Comparison of ENCODE assay signal across 8 cellular contexts in genomic region chr4:25236030-25236429, GRCh38. TPM values are rescaled to one million over a fixed set of nuclear protein-coding genes. Genes with fewer than 3 reads are reported as not detected.
DNase-seq lines count a peak whose midpoint lies in the region; ATAC-seq and TF ChIP-seq lines count a peak whose summit lies in the region.
"Not testable (repeated sequence)": the region's sequence is repeated elsewhere in the genome, so short reads cannot be mapped to it uniquely, and the experiment has no call there.

No MANE protein-coding gene starts in this region.

- BruUV-seq in mammary epithelial cell (replicated peaks; lab: Mats Ljungman, UMichigan): not testable (repeated sequence)

- not testable (repeated sequence) for H3K9me2 ChIP-seq in MM.1S (replicated peaks; ENCODE audit: insufficient read depth, low read length)

- not testable (repeated sequence) for H3K27ac ChIP-seq in BLaER1; mammary epithelial cell (ENCODE audit: insufficient read depth, low read depth, low read length); lower lobe of right lung; smooth muscle cell (ENCODE audit: low read depth)
- peak overlapping the region; percentile 92; the same call in 1 of the 2 replicates for H3K27ac ChIP-seq in MM.1S (ENCODE audit: low read length)

- peak overlapping the region; percentile 94 for H3K4me3 ChIP-seq in BLaER1
- peak overlapping the region; percentile 100 for H3K4me3 ChIP-seq in GM12865 (ENCODE audit: low read depth, low read length)
- H3K4me3 ChIP-seq in MM.1S (ENCODE audit: low read length): peak overlapping the region; percentile 89
- H3K4me3 ChIP-seq in mammary epithelial cell (replicated peaks in 1 of 3; ENCODE audit: insufficient read depth in 1 of 3, low read depth in 2 of 3, low read length in 3 of 3): peak overlapping the region in 2 of 3 experiments; percentile 87 to 91
- H3K4me3 ChIP-seq in lower lobe of right lung: peak overlapping the region; percentile 98
- peak overlapping the region; percentile 68 for H3K4me3 ChIP-seq in smooth muscle cell

- not testable (repeated sequence) for H2AFZ ChIP-seq in MM.1S (ENCODE audit: low read length); mammary epithelial cell (ENCODE audit: low read depth, low read length); smooth muscle cell (ENCODE audit: low read depth)

- peaks cover 22% of the 10 kb centered on the region for H3F3A ChIP-seq in MM.1S (ENCODE audit: insufficient read depth, low read length)
- H3F3A ChIP-seq in smooth muscle cell (ENCODE audit: low read depth): not testable (repeated sequence)

- intact Hi-C loops in mammary epithelial cell (cut with micrococcal nuclease): loop anchor here (10.0 kb wide), 1 partner anchor 481 kb away; no protein-coding TSS in a partner anchor
- intact Hi-C loops in lower lobe of right lung (cut with DNase I): not testable (repeated sequence)

- H3K27me3 ChIP-seq in BLaER1; MM.1S (replicated peaks; ENCODE audit: insufficient read depth, low read length); mammary epithelial cell (ENCODE audit: insufficient read depth, low read length); lower lobe of right lung (ENCODE audit: low read depth); smooth muscle cell (ENCODE audit: low read depth): not testable (repeated sequence)

- peaks cover 14% of the 10 kb centered on the region for H3K4me1 Mint-ChIP-seq in WTC11
- peaks cover 36% of the 10 kb centered on the region for H3K4me1 Mint-ChIP-seq in activated T-helper 17 cell treated with anti-CD3 and anti-CD28 coated beads, Interleukin-2, amount 50 U/mL, for 72 hours

- peaks cover 33% of the 10 kb centered on the region for H3K9me3 Mint-ChIP-seq in WTC11
- H3K9me3 Mint-ChIP-seq in activated T-helper 17 cell treated with anti-CD3 and anti-CD28 coated beads, Interleukin-2, amount 50 U/mL, for 72 hours: not testable (repeated sequence)

- CTCF ChIA-PET in WTC11 (lab: Charles Lee) (interaction anchor here (0.6 to 4.2 kb wide), 2 partner anchors 33 to 76 kb away, joined by 3 to 30 read pairs; partner anchors contain the start of gene ZCCHC4), mammary epithelial cell (lab: Charles Lee; ENCODE audit: low non-redundant PET) (interaction anchor here (0.8 kb wide), 1 partner anchor 24 kb away, joined by 12 read pairs; no protein-coding TSS in a partner anchor)

- peaks cover 35% of the 10 kb centered on the region for H3K27me3 Mint-ChIP-seq in WTC11 (ENCODE audit: low read depth)
- not testable (repeated sequence) for H3K27me3 Mint-ChIP-seq in activated T-helper 17 cell treated with anti-CD3 and anti-CD28 coated beads, Interleukin-2, amount 50 U/mL, for 72 hours

- DNase-seq in GM12865 (ENCODE audit: low read depth); MM.1S; WTC11 (ENCODE audit: low spot score); mammary epithelial cell; lower lobe of right lung; smooth muscle cell (lab: John Stamatoyannopoulos, UW; ENCODE audit: unreplicated experiment): not testable (repeated sequence)

- in situ Hi-C loops in mammary epithelial cell (cut with MboI; ENCODE audit: low sequenced_read_pairs in 2 of 2): not testable (repeated sequence)

- H4K20me1 ChIP-seq in BLaER1; MM.1S (ENCODE audit: insufficient read depth, low read length); mammary epithelial cell (ENCODE audit: insufficient read depth, low read length): not testable (repeated sequence)
- H4K20me1 ChIP-seq in smooth muscle cell (ENCODE audit: low read depth): peaks cover 15% of the 10 kb centered on the region

- dilution Hi-C loops in mammary epithelial cell (cut with HindIII; ENCODE audit: low sequenced_read_pairs): not testable (repeated sequence)

- TF ChIP-seq CTCF in GM12865 (IDR thresholded peaks at IDR 0.05; ENCODE audit: insufficient read depth, low read depth, low read length, missing control alignments); MM.1S (IDR thresholded peaks at IDR 0.05; ENCODE audit: low read length); WTC11 (IDR thresholded peaks at IDR 0.05); mammary epithelial cell (conservative IDR thresholded peaks at IDR 0.05 in 1 of 2, IDR thresholded peaks at IDR 0.05 in 1 of 2; ENCODE audit: extremely low read depth in 1 of 2, insufficient read depth in 1 of 2, low read depth in 1 of 2, low read length in 2 of 2); lower lobe of right lung (IDR thresholded peaks at IDR 0.05); smooth muscle cell (IDR thresholded peaks at IDR 0.05; ENCODE audit: borderline replicate concordance, insufficient read depth, poor library complexity, severe bottlenecking): not testable (repeated sequence)

- H3K27ac Mint-ChIP-seq in WTC11: not testable (repeated sequence)
- H3K27ac Mint-ChIP-seq in activated T-helper 17 cell treated with anti-CD3 and anti-CD28 coated beads, Interleukin-2, amount 50 U/mL, for 72 hours: peak overlapping the region; percentile 94

- H3K36me3 ChIP-seq in BLaER1: peaks cover 26% of the 10 kb centered on the region
- H3K36me3 ChIP-seq in MM.1S (replicated peaks; ENCODE audit: insufficient read depth, low read length); mammary epithelial cell (ENCODE audit: insufficient read depth, low read length); lower lobe of right lung; smooth muscle cell (ENCODE audit: low read depth): not testable (repeated sequence)

- peaks cover 45% of the 10 kb centered on the region for H3K4me1 ChIP-seq in BLaER1
- H3K4me1 ChIP-seq in MM.1S (ENCODE audit: low read length): peaks cover 30% of the 10 kb centered on the region
- not testable (repeated sequence) for H3K4me1 ChIP-seq in mammary epithelial cell (ENCODE audit: insufficient read depth, low read length); smooth muscle cell (ENCODE audit: low read depth)
- peaks cover 45% of the 10 kb centered on the region for H3K4me1 ChIP-seq in lower lobe of right lung

- 0 out of 2 replicates have a peak overlapping the region, but pooled peaks have one; percentile 22 for H3K4me3 Mint-ChIP-seq in WTC11
- H3K4me3 Mint-ChIP-seq in activated T-helper 17 cell treated with anti-CD3 and anti-CD28 coated beads, Interleukin-2, amount 50 U/mL, for 72 hours: peak overlapping the region; percentile 94

- POLR2A ChIA-PET in WTC11 (lab: Charles Lee): not testable (repeated sequence)

- H3K36me3 Mint-ChIP-seq in WTC11: peaks cover 36% of the 10 kb centered on the region
- peaks cover 22% of the 10 kb centered on the region for H3K36me3 Mint-ChIP-seq in activated T-helper 17 cell treated with anti-CD3 and anti-CD28 coated beads, Interleukin-2, amount 50 U/mL, for 72 hours (ENCODE audit: low read depth)

- not testable (repeated sequence) for ATAC-seq in WTC11; activated T-helper 17 cell treated with anti-CD3 and anti-CD28 coated beads, Interleukin-2, amount 50 U/mL, for 72 hours (replicated peaks); lower lobe of right lung

- H3K4me2 ChIP-seq in BLaER1 (peak overlapping the region; percentile 83), MM.1S (ENCODE audit: low read depth, low read length) (peak overlapping the region; percentile 76), mammary epithelial cell (ENCODE audit: insufficient read depth, low read depth, low read length) (peak overlapping the region; percentile 86), smooth muscle cell (peak overlapping the region; percentile 91)

- 92% methylated on average over 2 of the region's 2 CpGs for WGBS in mammary epithelial cell (ENCODE audit: low coverage, missing lambda C conversion rate)
- WGBS in smooth muscle cell (ENCODE audit: low lambda C conversion rate): 92% methylated on average over 2 of the region's 2 CpGs

- H3K79me2 ChIP-seq in MM.1S (ENCODE audit: low read length): peaks cover 69% of the 10 kb centered on the region
- peaks cover 68% of the 10 kb centered on the region for H3K79me2 ChIP-seq in mammary epithelial cell (ENCODE audit: insufficient read depth, low read length)
- H3K79me2 ChIP-seq in smooth muscle cell (ENCODE audit: low read depth): peaks cover 38% of the 10 kb centered on the region

- H3K9me3 ChIP-seq in BLaER1: peaks cover 54% of the 10 kb centered on the region
- not testable (repeated sequence) for H3K9me3 ChIP-seq in MM.1S (replicated peaks; ENCODE audit: insufficient read depth, low read length); mammary epithelial cell (replicated peaks; ENCODE audit: insufficient read depth, low read length); lower lobe of right lung; smooth muscle cell (replicated peaks; ENCODE audit: low read depth)

- H3K9ac ChIP-seq in BLaER1 (peak overlapping the region; percentile 92; the same call in 1 of the 2 replicates), MM.1S (ENCODE audit: low read length) (peak overlapping the region; percentile 98; the same call in 1 of the 2 replicates)
- H3K9ac ChIP-seq in mammary epithelial cell (ENCODE audit: insufficient read depth, low read length); smooth muscle cell (ENCODE audit: low read depth): not testable (repeated sequence)

RNA-seq across cellular contexts. Expression of gene PI4K2B, which starts 2.2 kb away (rescaled TPM):
- total RNA-seq in WTC11 (2021) (12.6 to 15.1 TPM (median 14.5 TPM) in 3 replicates), mammary epithelial cell (10 to 100 TPM; 19.0 to 28.2 TPM), lower lobe of right lung (21.1 TPM), smooth muscle cell (21.6 and 29.2 TPM in 2 replicates)
- 10 to 100 TPM; 24.1 to 37.2 TPM for total RNA-seq in activated T-helper 17 cell treated with anti-CD3 and anti-CD28 coated beads, Interleukin-2, amount 50 U/mL, for 72 hours
- polyA plus RNA-seq in mammary epithelial cell (7.8 TPM), smooth muscle cell (9.6 and 10.8 TPM in 2 replicates)
- polyA minus RNA-seq in mammary epithelial cell: 2.1 TPM
